10 cellular contexts compared by ENCODE assay signal in genomic region chr17:1379930-1380313, GRCh38. TPM values are rescaled to one million over a fixed set of nuclear protein-coding genes. Genes with fewer than 3 reads are reported as not detected.
A peak's percentile ranks its signal among the peaks of the same experiment; 100 is the strongest.
DNase-seq lines count a peak whose midpoint lies in the region; ATAC-seq and TF ChIP-seq lines count a peak whose summit lies in the region.
"Had no signal": no experiment of that assay in that cellular context is flagged by ENCODE, and none has a peak within 500 bp of the region (broad histone marks: within the 10 kb centered on the region; RNA-seq: fewer than 3 reads in every experiment).

No MANE protein-coding gene starts in this region.

- ATAC-seq in left lung: peak; percentile 42

- H3K36me3 ChIP-seq in left lung (peaks cover 0 to 10% of the 10 kb centered on the region in 2 donors), urinary bladder (ENCODE audit: insufficient read depth) (no peaks in the 10 kb centered on the region), WERI-Rb-1 (peaks cover 70% of the 10 kb centered on the region)

- DNase-seq in stimulated activated CD4-positive, alpha-beta T cell treated with anti-CD3 and anti-CD28 coated beads, Interleukin-15, amount 100 ng/mL, for 24 hours: peak; percentile 35
- no peak for DNase-seq in stimulated activated CD4-positive, alpha-beta T cell treated with anti-CD3 and anti-CD28 coated beads, Interleukin-1b, Interleukin-23, amount 100 ng/mL, for 48 hours
- DNase-seq in activated naive CD4-positive, alpha-beta T cell treated with anti-CD3 and anti-CD28 coated beads for 36 hours: peak; percentile 72
- no peak for DNase-seq in left lung
- no peak for DNase-seq in COLO668 (lab: John Stamatoyannopoulos, UW; ENCODE audit: unreplicated experiment)
- DNase-seq in KG1 (lab: John Stamatoyannopoulos, UW): no peak
- no peak for DNase-seq in WERI-Rb-1
- DNase-seq: NCI-H1105 had no signal

- peak overlapping the region; percentile 1 for H3K4me3 Mint-ChIP-seq in activated naive CD4-positive, alpha-beta T cell treated with anti-CD3 and anti-CD28 coated beads for 36 hours

- H3K36me3 Mint-ChIP-seq in activated naive CD4-positive, alpha-beta T cell treated with anti-CD3 and anti-CD28 coated beads for 36 hours (ENCODE audit: low read depth): peaks cover 13% of the 10 kb centered on the region

- TF ChIP-seq CTCF in left lung (IDR thresholded peaks at IDR 0.05) (no peak), WERI-Rb-1 (IDR thresholded peaks at IDR 0.05; ENCODE audit: low read depth, low read length) (no peak)

- H3K4me3 ChIP-seq in left lung (no peak overlapping the region), urinary bladder (ENCODE audit: low read depth, low read length) (no peak overlapping the region), WERI-Rb-1 (ENCODE audit: low read depth, low read length) (no peak overlapping the region)
- H3K4me3 ChIP-seq: BLaER1 had no signal

- peak overlapping the region; percentile 80 for H3K27ac Mint-ChIP-seq in activated naive CD4-positive, alpha-beta T cell treated with anti-CD3 and anti-CD28 coated beads for 36 hours

- H3K4me1 ChIP-seq in left lung (peaks cover 61 to 96% of the 10 kb centered on the region in 2 donors), urinary bladder (ENCODE audit: insufficient read depth) (peaks cover 2% of the 10 kb centered on the region)

- no peaks in the 10 kb centered on the region for H3K9me3 Mint-ChIP-seq in activated naive CD4-positive, alpha-beta T cell treated with anti-CD3 and anti-CD28 coated beads for 36 hours

- H3K27me3 Mint-ChIP-seq in activated naive CD4-positive, alpha-beta T cell treated with anti-CD3 and anti-CD28 coated beads for 36 hours (ENCODE audit: low read depth): no peaks in the 10 kb centered on the region

- CTCF ChIA-PET in activated naive CD4-positive, alpha-beta T cell treated with anti-CD3 and anti-CD28 coated beads for 36 hours (lab: Charles Lee): interaction anchor here (0.8 to 3.6 kb wide), 5 partner anchors 14 to 149 kb away, joined by 3 to 25 read pairs (median 4); no protein-coding TSS in a partner anchor

- intact Hi-C loops in activated naive CD4-positive, alpha-beta T cell treated with anti-CD3 and anti-CD28 coated beads for 36 hours (cut with micrococcal nuclease): loop anchor here (1.0 to 2.0 kb wide), 2 partner anchors 15 to 19 kb away; no protein-coding TSS in a partner anchor
- intact Hi-C loops in left lung (cut with DNase I): no loop called here

- WGBS in urinary bladder: 64% methylated on average over 10 of the region's 10 CpGs

- peaks cover 81% of the 10 kb centered on the region for H3K4me1 Mint-ChIP-seq in activated naive CD4-positive, alpha-beta T cell treated with anti-CD3 and anti-CD28 coated beads for 36 hours (ENCODE audit: low read depth)

- H3K27ac ChIP-seq in left lung (no peak overlapping the region), urinary bladder (ENCODE audit: low read depth) (peak overlapping the region; percentile 32), WERI-Rb-1 (no peak overlapping the region)
- H3K27ac ChIP-seq: BLaER1 had no signal

- H3K27me3 ChIP-seq in left lung (no peaks in the 10 kb centered on the region), WERI-Rb-1 (ENCODE audit: insufficient read depth, low read depth, severe bottlenecking) (no peaks in the 10 kb centered on the region)
- H3K27me3 ChIP-seq: BLaER1 had no signal

- H3K9me3 ChIP-seq in left lung (no peaks in the 10 kb centered on the region), WERI-Rb-1 (ENCODE audit: severe bottlenecking) (no peaks in the 10 kb centered on the region)
- H3K9me3 ChIP-seq: BLaER1 had no signal

RNA-seq across cellular contexts. Expression of gene YWHAE, which starts 20.1 kb away (rescaled TPM):
- total RNA-seq in activated naive CD4-positive, alpha-beta T cell treated with anti-CD3 and anti-CD28 coated beads for 36 hours: 100 to 1,000 TPM; 528 to 576 TPM
- total RNA-seq in left lung (100 to 1,000 TPM; 437 to 455 TPM), urinary bladder (167 TPM)
- polyA plus RNA-seq in urinary bladder: 323 TPM

Comparison
In these comparisons a context has a peak if more than half of its experiments do, and no peak if none do; other contexts are left out.
1. DNase-seq: peak in stimulated activated CD4-positive, alpha-beta T cell treated with anti-CD3 and anti-CD28 coated beads, Interleukin-15, amount 100 ng/mL, for 24 hours (single experiment) and activated naive CD4-positive, alpha-beta T cell treated with anti-CD3 and anti-CD28 coated beads for 36 hours (single experiment); none in stimulated activated CD4-positive, alpha-beta T cell treated with anti-CD3 and anti-CD28 coated beads, Interleukin-1b, Interleukin-23, amount 100 ng/mL, for 48 hours (single experiment), left lung (0 of 2), COLO668 (single experiment), KG1 (single experiment) and WERI-Rb-1 (single experiment).